In the genomic region with DNA sequence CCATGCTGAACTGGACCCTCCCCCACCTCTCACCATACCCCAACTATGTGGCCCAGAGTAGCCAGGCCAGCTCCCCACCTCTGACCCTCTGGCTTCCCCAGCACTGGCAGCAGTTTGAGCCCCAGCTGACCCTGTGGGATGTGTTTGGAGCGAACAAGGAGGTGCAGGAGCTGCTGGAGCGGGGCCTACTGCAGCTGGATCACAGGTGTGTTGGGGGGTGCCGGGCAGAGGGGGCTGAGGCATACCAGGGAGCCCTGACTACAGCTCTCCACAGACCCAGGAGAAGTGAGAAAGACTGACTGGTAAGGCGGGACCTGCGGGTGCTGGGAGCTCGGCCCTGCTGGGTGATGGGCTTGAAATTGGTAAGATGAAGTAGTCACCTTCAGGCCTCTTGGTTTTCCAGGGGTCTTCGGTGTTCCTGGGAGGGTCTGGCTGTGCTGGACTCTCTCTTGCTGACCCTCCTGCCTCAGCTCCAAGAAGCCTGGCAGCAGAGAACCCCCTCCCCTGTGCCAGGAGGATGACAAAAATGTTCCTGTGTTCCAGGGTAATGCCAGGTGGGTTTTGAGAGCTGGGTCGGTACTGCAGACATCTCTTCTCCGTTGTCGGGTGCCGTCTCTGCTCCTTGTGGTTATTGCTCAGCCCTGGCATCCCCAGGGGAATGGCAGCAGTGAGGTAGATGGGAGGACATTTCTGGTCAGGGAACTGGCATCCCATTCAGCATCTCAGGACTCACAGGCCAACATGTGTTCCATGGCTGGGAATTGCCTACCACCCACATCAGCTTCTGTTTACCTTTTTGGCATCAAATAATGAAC, we compare ENCODE assay signal across 18 cellular contexts. TPM values are rescaled to one million over a fixed set of nuclear protein-coding genes. Genes with fewer than 3 reads are reported as not detected.
"Had no signal": no experiment of that assay in that cellular context is flagged by ENCODE, and none has a peak within 500 bp of the region (broad histone marks: within the 10 kb centered on the region; RNA-seq: fewer than 3 reads in every experiment).

No MANE protein-coding gene starts in this region.

- H3K27me3 Mint-ChIP-seq: activated CD4-positive, alpha-beta memory T cell treated with anti-CD3 and anti-CD28 coated beads, Interleukin-2, amount 10 ng/mL, durations not matched to agents 7 days and 5 days; activated CD4-positive, alpha-beta T cell treated with anti-CD3 and anti-CD28 coated beads for 36 hours; naive thymus-derived CD8-positive, alpha-beta T cell; type B pancreatic cell had no signal

- ATAC-seq: activated CD4-positive, alpha-beta T cell treated with anti-CD3 and anti-CD28 coated beads for 36 hours; esophagus mucosa; left lobe of liver; naive thymus-derived CD8-positive, alpha-beta T cell; psoas muscle had no signal

- H3K9me3 Mint-ChIP-seq: activated CD4-positive, alpha-beta memory T cell treated with anti-CD3 and anti-CD28 coated beads, Interleukin-2, amount 10 ng/mL, durations not matched to agents 7 days and 5 days; naive thymus-derived CD8-positive, alpha-beta T cell; type B pancreatic cell had no signal

- H3K4me3 ChIP-seq: adrenal gland, dorsolateral prefrontal cortex, psoas muscle, SK-N-MC had no signal

- FAIRE-seq: endometrium had no signal

- H3K9me3 ChIP-seq: adrenal gland, psoas muscle had no signal

- DNase-seq: activated CD4-positive, alpha-beta memory T cell treated with anti-CD3 and anti-CD28 coated beads, Interleukin-2, amount 10 ng/mL, durations not matched to agents 7 days and 5 days; activated CD4-positive, alpha-beta T cell treated with anti-CD3 and anti-CD28 coated beads for 36 hours; adrenal gland; dorsolateral prefrontal cortex; islet precursor cell; nucleus accumbens; Right ventricle myocardium superior; stimulated activated CD4-positive, alpha-beta T cell treated with anti-CD3 and anti-CD28 coated beads, Interleukin-12 subunit alpha, Interleukin-12 subunit beta, amount 100 ng/mL, for 4 hours; stimulated activated CD4-positive, alpha-beta T cell treated with anti-CD3 and anti-CD28 coated beads, Interleukin-2, amount 100 ng/mL, for 24 hours; T-helper 9 cell had no signal

- H3K4me3 Mint-ChIP-seq: activated CD4-positive, alpha-beta memory T cell treated with anti-CD3 and anti-CD28 coated beads, Interleukin-2, amount 10 ng/mL, durations not matched to agents 7 days and 5 days; activated CD4-positive, alpha-beta T cell treated with anti-CD3 and anti-CD28 coated beads for 36 hours; naive thymus-derived CD8-positive, alpha-beta T cell; type B pancreatic cell had no signal

- H3K27me3 ChIP-seq: adrenal gland, dorsolateral prefrontal cortex had no signal

- H3K27ac Mint-ChIP-seq: activated CD4-positive, alpha-beta memory T cell treated with anti-CD3 and anti-CD28 coated beads, Interleukin-2, amount 10 ng/mL, durations not matched to agents 7 days and 5 days; activated CD4-positive, alpha-beta T cell treated with anti-CD3 and anti-CD28 coated beads for 36 hours; type B pancreatic cell had no signal

- H3K27ac ChIP-seq: psoas muscle, SK-N-MC, VCaP had no signal

RNA-seq across cellular contexts. Expression of a gene that starts 15.9 kb away (rescaled TPM):
- total RNA-seq: activated CD4-positive, alpha-beta memory T cell treated with anti-CD3 and anti-CD28 coated beads, Interleukin-2, amount 10 ng/mL, durations not matched to agents 7 days and 5 days; activated CD4-positive, alpha-beta T cell treated with anti-CD3 and anti-CD28 coated beads for 36 hours; esophagus mucosa; naive thymus-derived CD8-positive, alpha-beta T cell had no signal
- polyA plus RNA-seq: naive thymus-derived CD8-positive, alpha-beta T cell had no signal

RNA-seq across cellular contexts. Expression of a gene that starts 23.7 kb away (rescaled TPM):
- total RNA-seq: left lobe of liver had no signal

RNA-seq across cellular contexts. Expression of a gene that starts 48.0 kb away (rescaled TPM):
- total RNA-seq: activated CD4-positive, alpha-beta memory T cell treated with anti-CD3 and anti-CD28 coated beads, Interleukin-2, amount 10 ng/mL, durations not matched to agents 7 days and 5 days; activated CD4-positive, alpha-beta T cell treated with anti-CD3 and anti-CD28 coated beads for 36 hours; naive thymus-derived CD8-positive, alpha-beta T cell had no signal
- polyA plus RNA-seq: naive thymus-derived CD8-positive, alpha-beta T cell had no signal
